In genomic region chr10:92164024-92164423, GRCh38 we compare ENCODE assay signal across 31 cellular contexts.
"Had no signal": no experiment of that assay in that cellular context is flagged by ENCODE, and none has a peak within 500 bp of the region (broad histone marks: within the 10 kb centered on the region; RNA-seq: fewer than 3 reads in every experiment).

No MANE protein-coding gene starts in this region.

- H3K4me3 ChIP-seq: breast epithelium, dorsolateral prefrontal cortex, hepatocyte, left lung, lung, right lobe of liver, skin epidermis, upper lobe of right lung had no signal

- H3K9me3 ChIP-seq: right lobe of liver had no signal

- H3K4me1 ChIP-seq: breast epithelium, left lung, right lobe of liver, upper lobe of right lung had no signal

- FAIRE-seq: colon, endothelial cell of umbilical vein had no signal

- H3K27me3 ChIP-seq: breast epithelium, dorsolateral prefrontal cortex, hepatocyte, left lung, right lobe of liver, upper lobe of right lung had no signal

- H3K36me3 ChIP-seq: breast epithelium, right lobe of liver, upper lobe of right lung had no signal

- H3K27ac ChIP-seq: breast epithelium, dorsolateral prefrontal cortex, hepatocyte, left lung, right lobe of liver, skin epidermis, upper lobe of right lung had no signal

- ATAC-seq: effector memory CD8-positive, alpha-beta T cell; esophagus mucosa; left lung; right lobe of liver; T-helper 17 cell; upper lobe of right lung had no signal

- DNase-seq: activated B cell treated with CpG ODN at 0.5 μM for 24 hours; activated CD4-positive, alpha-beta T cell treated with anti-CD3 and anti-CD28 coated beads for 4 hours; activated CD4-positive, alpha-beta T cell treated with anti-CD3 and anti-CD28 coated beads, Interleukin-2, amount 50 U/mL, for 48 hours; activated CD8-positive, alpha-beta memory T cell treated with anti-CD3 and anti-CD28 coated beads, Interleukin-2, amount 50 U/mL, for 48 hours; activated effector memory CD4-positive, alpha-beta T cell treated with Interleukin-2 at 50 U/mL for 16 hours; activated naive CD4-positive, alpha-beta T cell treated with anti-CD3 and anti-CD28 coated beads for 36 hours; activated naive CD8-positive, alpha-beta T cell treated with anti-CD3 and anti-CD28 coated beads, Interleukin-2, amount 10 ng/mL, durations not matched to agents 7 days and 5 days; activated T-cell treated with anti-CD3 and anti-CD28 coated beads, Interleukin-2, amount 50 U/mL, for 48 hours; amniotic stem cell; dorsolateral prefrontal cortex; effector memory CD8-positive, alpha-beta T cell; foreskin melanocyte; glutamatergic neuron; immature natural killer cell; kidney glomerular epithelial cell; left lung; naive B cell; occipital lobe; posterior cingulate gyrus; right lobe of liver; stimulated activated CD4-positive, alpha-beta T cell treated with anti-CD3 and anti-CD28 coated beads, Interleukin-15, amount 100 ng/mL, for 24 hours; stimulated activated naive CD4-positive, alpha-beta T cell; T-helper 17 cell; upper lobe of right lung had no signal
